ENCODE assay signal across 30 cellular contexts in the genomic region with DNA sequence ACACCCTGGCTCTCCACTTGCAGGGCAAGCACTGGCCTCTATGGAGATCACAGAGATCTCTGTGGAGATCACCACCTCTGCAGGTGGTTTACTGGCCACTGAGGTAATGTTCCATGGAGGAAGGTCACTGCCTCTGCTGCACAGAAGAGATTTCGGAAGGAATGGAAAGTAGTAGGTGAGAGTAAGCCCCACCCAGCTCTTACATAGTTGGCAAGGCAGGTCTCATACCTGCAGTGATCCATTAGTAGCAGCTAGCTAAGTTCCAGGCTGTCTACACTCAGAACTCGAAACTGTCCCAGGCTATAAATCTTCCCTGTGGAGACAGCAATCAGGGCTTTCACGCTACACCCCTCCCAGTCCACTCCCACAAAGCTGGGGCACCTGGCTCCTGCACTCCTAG.
"Had no signal": no experiment of that assay in that cellular context is flagged by ENCODE, and none has a peak within 500 bp of the region (broad histone marks: within the 10 kb centered on the region; RNA-seq: fewer than 3 reads in every experiment).

No MANE protein-coding gene starts in this region.

- H3K4me1 Mint-ChIP-seq: activated CD4-positive, alpha-beta T cell treated with anti-CD3 and anti-CD28 coated beads, Interleukin-2, amount 10 ng/mL, durations not matched to agents 24 days and 14 days; activated naive CD8-positive, alpha-beta T cell treated with anti-CD3 and anti-CD28 coated beads, Interleukin-2, amount 10 ng/mL, durations not matched to agents 7 days and 5 days; brain; endodermal cell had no signal

- H3K27me3 ChIP-seq: ascending aorta, breast epithelium, dorsolateral prefrontal cortex had no signal

- ATAC-seq: activated CD4-positive, alpha-beta T cell treated with anti-CD3 and anti-CD28 coated beads for 36 hours; activated naive CD4-positive, alpha-beta T cell treated with anti-CD3 and anti-CD28 coated beads, Interleukin-2, amount 50 U/mL, for 72 hours; activated T-cell treated with anti-CD3 and anti-CD28 coated beads, Interleukin-2, amount 50 U/mL, for 72 hours; esophagus mucosa; T-helper 17 cell had no signal

- H3K4me3 ChIP-seq: ascending aorta, breast epithelium, coronary artery, dorsolateral prefrontal cortex had no signal

- H3K9me3 Mint-ChIP-seq: T-helper 2 cell treated with Interferon-gamma antibody and Interleukin-4, amounts not matched to agents 5 μg/mL and 100 μg/mL, for 36 hours had no signal

- H3K4me1 ChIP-seq: ascending aorta, breast epithelium had no signal

- H3K27me3 Mint-ChIP-seq: activated CD4-positive, alpha-beta memory T cell treated with anti-CD3 and anti-CD28 coated beads for 36 hours; activated CD4-positive, alpha-beta T cell treated with anti-CD3 and anti-CD28 coated beads, Interleukin-2, amount 10 ng/mL, durations not matched to agents 24 days and 14 days; activated naive CD8-positive, alpha-beta T cell treated with anti-CD3 and anti-CD28 coated beads, Interleukin-2, amount 10 ng/mL, durations not matched to agents 7 days and 5 days; activated T-cell treated with anti-CD3 and anti-CD28 coated beads, Interleukin-2, amount 50 U/mL, for 24 hours; central memory CD8-positive, alpha-beta T cell; dendritic cell treated with granulocyte-macrophage colony-stimulating factor and Interleukin-4, amounts not matched to agents 40 ng/mL and 50 ng/mL, for 4 days; T-helper 17 cell had no signal

- DNase-seq: activated CD4-positive, alpha-beta memory T cell treated with anti-CD3 and anti-CD28 coated beads for 36 hours; activated CD4-positive, alpha-beta T cell treated with anti-CD3 and anti-CD28 coated beads for 36 hours; activated CD4-positive, alpha-beta T cell treated with anti-CD3 and anti-CD28 coated beads, Interleukin-2, amount 10 ng/mL, durations not matched to agents 24 days and 14 days; activated CD4-positive, CD25-positive, alpha-beta regulatory T cell; activated CD4-positive, CD25-positive, alpha-beta regulatory T cell treated with anti-CD3 and anti-CD28 coated beads, Interleukin-2, amount 50 U/mL, for 72 hours; activated CD8-positive, alpha-beta memory T cell treated with anti-CD3 and anti-CD28 coated beads, Interleukin-2, amount 50 U/mL, for 48 hours; activated gamma-delta T cell; activated naive CD4-positive, alpha-beta T cell; activated naive CD4-positive, alpha-beta T cell treated with anti-CD3 and anti-CD28 coated beads, Interleukin-2, amount 10 ng/mL, durations not matched to agents 7 days and 5 days; activated naive CD8-positive, alpha-beta T cell treated with anti-CD3 and anti-CD28 coated beads, Interleukin-2, amount 10 ng/mL, durations not matched to agents 7 days and 5 days; activated T-cell treated with anti-CD3 and anti-CD28 coated beads for 4 hours; activated T-cell treated with anti-CD3 and anti-CD28 coated beads, Interleukin-2, amount 50 U/mL, for 24 hours; activated T-cell treated with anti-CD3 and anti-CD28 coated beads, Interleukin-2, amount 50 U/mL, for 72 hours; dorsolateral prefrontal cortex; effector memory CD4-positive, alpha-beta T cell; endodermal cell; foreskin fibroblast; head of caudate nucleus; T-helper 1 cell; T-helper 17 cell; T1000 had no signal

- H3K27ac Mint-ChIP-seq: activated CD4-positive, alpha-beta memory T cell treated with anti-CD3 and anti-CD28 coated beads for 36 hours; activated CD4-positive, alpha-beta T cell treated with anti-CD3 and anti-CD28 coated beads for 36 hours; activated CD4-positive, alpha-beta T cell treated with anti-CD3 and anti-CD28 coated beads, Interleukin-2, amount 10 ng/mL, durations not matched to agents 24 days and 14 days; activated naive CD4-positive, alpha-beta T cell treated with anti-CD3 and anti-CD28 coated beads, Interleukin-2, amount 10 ng/mL, durations not matched to agents 7 days and 5 days; activated naive CD8-positive, alpha-beta T cell treated with anti-CD3 and anti-CD28 coated beads, Interleukin-2, amount 10 ng/mL, durations not matched to agents 7 days and 5 days; activated T-cell treated with anti-CD3 and anti-CD28 coated beads, Interleukin-2, amount 50 U/mL, for 24 hours; activated T-cell treated with anti-CD3 and anti-CD28 coated beads, Interleukin-2, amount 50 U/mL, for 72 hours; brain; dendritic cell treated with granulocyte-macrophage colony-stimulating factor and Interleukin-4, amounts not matched to agents 40 ng/mL and 50 ng/mL, for 4 days; endodermal cell; T-helper 17 cell; T-helper 2 cell treated with Interferon-gamma antibody and Interleukin-4, amounts not matched to agents 5 μg/mL and 100 μg/mL, for 36 hours had no signal

- H3K36me3 Mint-ChIP-seq: activated naive CD4-positive, alpha-beta T cell treated with anti-CD3 and anti-CD28 coated beads, Interleukin-2, amount 10 ng/mL, durations not matched to agents 7 days and 5 days had no signal

- H3K36me3 ChIP-seq: ascending aorta, breast epithelium had no signal

- H3K4me3 Mint-ChIP-seq: activated CD4-positive, alpha-beta memory T cell treated with anti-CD3 and anti-CD28 coated beads for 36 hours; activated CD4-positive, alpha-beta T cell treated with anti-CD3 and anti-CD28 coated beads for 36 hours; activated CD4-positive, alpha-beta T cell treated with anti-CD3 and anti-CD28 coated beads, Interleukin-2, amount 10 ng/mL, durations not matched to agents 24 days and 14 days; activated naive CD4-positive, alpha-beta T cell treated with anti-CD3 and anti-CD28 coated beads, Interleukin-2, amount 10 ng/mL, durations not matched to agents 7 days and 5 days; activated naive CD8-positive, alpha-beta T cell treated with anti-CD3 and anti-CD28 coated beads, Interleukin-2, amount 10 ng/mL, durations not matched to agents 7 days and 5 days; activated T-cell treated with anti-CD3 and anti-CD28 coated beads, Interleukin-2, amount 50 U/mL, for 24 hours; activated T-cell treated with anti-CD3 and anti-CD28 coated beads, Interleukin-2, amount 50 U/mL, for 72 hours; brain; central memory CD8-positive, alpha-beta T cell; dendritic cell treated with granulocyte-macrophage colony-stimulating factor and Interleukin-4, amounts not matched to agents 40 ng/mL and 50 ng/mL, for 4 days; endodermal cell; T-helper 17 cell; T-helper 2 cell treated with Interferon-gamma antibody and Interleukin-4, amounts not matched to agents 5 μg/mL and 100 μg/mL, for 36 hours had no signal

- H3K27ac ChIP-seq: ascending aorta, breast epithelium, coronary artery, dorsolateral prefrontal cortex had no signal
